Comparison of ENCODE assay signal across 8 cellular contexts in the genomic region with DNA sequence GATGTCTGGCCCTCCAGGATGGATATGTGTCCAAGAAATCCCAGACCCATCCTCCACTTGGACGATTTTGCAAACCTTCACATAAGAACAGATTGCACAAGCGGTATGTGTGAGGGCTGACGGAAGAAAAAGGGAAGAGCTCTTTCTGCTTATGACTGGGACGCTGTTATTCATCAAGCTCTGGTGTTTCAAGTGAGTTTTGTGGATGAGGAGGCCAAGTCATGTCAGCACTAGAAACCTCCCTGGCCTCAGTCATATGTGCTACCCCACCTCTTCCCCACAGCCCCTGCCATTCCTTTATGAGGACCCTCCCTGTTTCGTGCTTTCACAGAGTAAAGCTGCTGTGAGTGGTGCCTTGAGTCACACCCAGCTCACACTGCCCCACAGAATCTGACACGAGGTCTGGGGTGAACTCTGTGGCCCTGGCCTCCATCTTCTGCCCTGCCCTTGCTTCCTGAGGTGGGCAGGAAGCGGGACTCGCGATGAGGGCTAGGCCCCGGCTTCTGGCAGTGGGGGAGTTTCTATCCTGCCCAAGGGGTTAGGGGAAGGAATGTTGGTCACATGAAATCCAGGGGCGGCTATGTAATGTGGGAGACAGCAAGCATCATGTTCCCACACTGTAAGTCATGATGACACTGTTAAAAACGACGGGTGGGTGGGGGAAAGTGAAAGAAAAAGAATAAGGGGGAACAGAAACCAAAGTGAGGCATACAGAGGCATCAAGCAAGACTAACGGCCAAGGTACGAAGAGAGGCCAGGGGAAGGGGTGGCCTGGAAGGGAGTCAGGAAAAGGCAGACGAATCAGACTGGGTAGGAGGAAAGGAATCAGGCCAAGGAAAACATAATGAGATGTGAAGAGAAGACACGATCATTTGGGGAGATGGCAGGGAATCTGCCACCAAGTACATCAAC.
A peak's percentile ranks its signal among the peaks of the same experiment; 100 is the strongest.
DNase-seq lines count a peak whose midpoint lies in the region; ATAC-seq lines count a peak whose summit lies in the region.

No MANE protein-coding gene starts in this region.

- DNase-seq in GF-D8 (lab: John Stamatoyannopoulos, UW) (peak; percentile 37), MG63 (peak; percentile 66), left lobe of liver (ENCODE audit: low spot score) (no peak), NCI-H2081 (lab: John Stamatoyannopoulos, UW) (no peak), islet precursor cell (no peak)
- peak; percentile 50 for DNase-seq in activated naive CD4-positive, alpha-beta T cell treated with anti-CD3 and anti-CD28 coated beads, Interleukin-2, amount 50 U/mL, for 16 hours
- peak; percentile 79 for DNase-seq in stimulated activated CD8-positive, alpha-beta memory T cell treated with anti-CD3 and anti-CD28 coated beads, Interleukin-4, amount 100 ng/mL, for 48 hours

- ATAC-seq in GM21576 (IDR thresholded peaks at IDR 0.05; ENCODE audit: unreplicated experiment) (peak; percentile 39), left lobe of liver (peak; percentile 43)

- H3K9me3 ChIP-seq in MG63 = no peaks in the 10 kb centered on the region

- no peaks in the 10 kb centered on the region for H3K36me3 ChIP-seq in MG63

- no peak overlapping the region for H3K4me3 ChIP-seq in MG63

- no peaks in the 10 kb centered on the region for H3K27me3 ChIP-seq in MG63

Comparison
In these comparisons a context has a peak if more than half of its experiments do, and no peak if none do; other contexts are left out.
1. DNase-seq: peak in GF-D8 (single experiment), MG63 (single experiment), activated naive CD4-positive, alpha-beta T cell treated with anti-CD3 and anti-CD28 coated beads, Interleukin-2, amount 50 U/mL, for 16 hours (single experiment) and stimulated activated CD8-positive, alpha-beta memory T cell treated with anti-CD3 and anti-CD28 coated beads, Interleukin-4, amount 100 ng/mL, for 48 hours (single experiment); none in left lobe of liver (single experiment), NCI-H2081 (0 of 2) and islet precursor cell (single experiment).